ENCODE assay signal across 18 cellular contexts in the genomic region with DNA sequence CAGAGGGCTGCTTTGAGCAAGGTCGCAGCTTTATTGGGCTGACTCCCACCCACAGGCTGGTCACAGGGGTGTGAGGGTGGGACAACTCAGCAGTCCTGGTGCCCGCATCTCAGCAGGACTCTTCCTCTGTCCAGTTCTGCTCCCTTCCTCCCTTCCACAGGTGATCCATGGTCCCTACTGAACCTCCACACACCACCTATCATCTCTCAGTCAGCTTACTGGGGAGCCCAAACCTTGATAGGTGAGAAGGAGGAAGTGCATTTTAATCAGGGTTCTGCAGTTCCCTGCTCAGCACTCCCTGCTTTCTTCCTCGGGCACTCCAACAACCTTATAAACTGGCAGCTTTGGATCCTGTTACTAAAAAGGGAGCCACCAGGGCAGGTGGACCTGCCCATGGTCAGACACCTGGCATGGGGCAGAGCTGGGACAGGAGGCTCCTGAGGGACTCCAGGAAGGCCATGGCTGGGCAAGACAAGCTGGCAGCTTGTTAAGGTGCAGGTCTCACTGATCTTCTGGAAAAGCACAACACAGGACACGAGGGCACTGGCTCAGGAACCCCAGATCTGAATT.
DNase-seq lines count a peak whose midpoint lies in the region; ATAC-seq and TF ChIP-seq lines count a peak whose summit lies in the region.
"Had no signal": no experiment of that assay in that cellular context is flagged by ENCODE, and none has a peak within 500 bp of the region (broad histone marks: within the 10 kb centered on the region; RNA-seq: fewer than 3 reads in every experiment).

No MANE protein-coding gene starts in this region.

- no peaks in the 10 kb centered on the region for H3K79me1 ChIP-seq in neuronal stem cell (ENCODE audit: low read depth, low read length)

- H4K8ac ChIP-seq in neuronal stem cell (ENCODE audit: low read depth, low read length) = no peak overlapping the region

- no peak overlapping the region for H2AK5ac ChIP-seq in neuronal stem cell (ENCODE audit: low read depth, low read length)

- H3K36me3 Mint-ChIP-seq in T-helper 17 cell (ENCODE audit: low read depth) = peaks cover 3% of the 10 kb centered on the region
- H3K36me3 Mint-ChIP-seq: CD4-positive, CD25-positive, alpha-beta regulatory T cell; CD8-positive, alpha-beta T cell had no signal

- no peak overlapping the region for H3K4me2 ChIP-seq in neuronal stem cell (ENCODE audit: insufficient read depth, low read length, poor library complexity, severe bottlenecking)
- no peak overlapping the region for H3K4me2 ChIP-seq in mammary epithelial cell (ENCODE audit: insufficient read depth, low read depth, low read length)
- H3K4me2 ChIP-seq: BLaER1 had no signal

- no peak overlapping the region for H2BK12ac ChIP-seq in neuronal stem cell (ENCODE audit: low read length)

- no TSS peak for BruUV-seq in mammary epithelial cell (replicated peaks; lab: Mats Ljungman, UMichigan)

- CTCF ChIA-PET in mammary epithelial cell (lab: Charles Lee; ENCODE audit: low non-redundant PET) = no interaction called here

- H3K36me3 ChIP-seq in neuronal stem cell (replicated peaks in 1 of 2; ENCODE audit: control insufficient read depth in 2 of 2, insufficient read depth in 2 of 2, low read length in 2 of 2) = no peaks in the 10 kb centered on the region
- no peaks in the 10 kb centered on the region for H3K36me3 ChIP-seq in mammary epithelial cell (ENCODE audit: insufficient read depth, low read length)
- H3K36me3 ChIP-seq: BLaER1, HAP-1 had no signal

- no peak overlapping the region for H3K4ac ChIP-seq in neuronal stem cell (ENCODE audit: low read length)

- no peak overlapping the region for H2AFZ ChIP-seq in neuronal stem cell (ENCODE audit: low read length)
- H2AFZ ChIP-seq in mammary epithelial cell (ENCODE audit: low read depth, low read length) = no peak overlapping the region

- intact Hi-C loops in mammary epithelial cell (cut with micrococcal nuclease) = no loop called here

- no peak overlapping the region for H4K91ac ChIP-seq in neuronal stem cell (ENCODE audit: low read depth, low read length, poor library complexity)

- H3K4me1 ChIP-seq in neuronal stem cell (ENCODE audit: control insufficient read depth in 2 of 2, insufficient read depth in 1 of 2, low read depth in 1 of 2, low read length in 2 of 2) (peaks cover 0 to 2% of the 10 kb centered on the region in 2 donors), mammary epithelial cell (ENCODE audit: insufficient read depth, low read length) (no peaks in the 10 kb centered on the region)
- H3K4me1 ChIP-seq: Caco-2, HAP-1 had no signal

- no peak overlapping the region for H2BK15ac ChIP-seq in neuronal stem cell (ENCODE audit: low read length)

- no peak overlapping the region for H3K4me3 ChIP-seq in neuronal stem cell (ENCODE audit: low read length in 2 of 2)
- H3K4me3 ChIP-seq in mammary epithelial cell (replicated peaks in 1 of 3; ENCODE audit: insufficient read depth in 1 of 3, low read depth in 2 of 3, low read length in 3 of 3) = no peak overlapping the region
- H3K4me3 ChIP-seq: BLaER1, HAP-1 had no signal

- H3K23ac ChIP-seq in neuronal stem cell (ENCODE audit: low read depth, low read length, poor library complexity) = no peak overlapping the region

- H3K79me2 ChIP-seq in mammary epithelial cell (ENCODE audit: insufficient read depth, low read length) = no peaks in the 10 kb centered on the region

- H2BK5ac ChIP-seq in neuronal stem cell (ENCODE audit: low read length) = no peak overlapping the region

- no peak for ATAC-seq in T-helper 17 cell
- ATAC-seq: CD8-positive, alpha-beta T cell had no signal

- peaks cover 7% of the 10 kb centered on the region for H3K4me1 Mint-ChIP-seq in T-helper 17 cell
- H3K4me1 Mint-ChIP-seq: B cell had no signal

- H3K18ac ChIP-seq in neuronal stem cell (ENCODE audit: low read length) = peak overlapping the region; percentile 61

- H3K27ac ChIP-seq in neuronal stem cell (replicated peaks; ENCODE audit: low read length) (no peak overlapping the region), mammary epithelial cell (ENCODE audit: insufficient read depth, low read depth, low read length) (no peak overlapping the region)
- H3K27ac ChIP-seq: 22Rv1, BLaER1, C4-2B had no signal

- DNase-seq in activated CD8-positive, alpha-beta memory T cell treated with anti-CD3 and anti-CD28 coated beads for 24 hours = peak; percentile 54
- no peak for DNase-seq in activated CD8-positive, alpha-beta memory T cell treated with anti-CD3 and anti-CD28 coated beads, Interleukin-2, amount 50 U/mL, for 48 hours
- no peak for DNase-seq in T-helper 17 cell
- DNase-seq in neuronal stem cell (ENCODE audit: low spot score) = no peak
- DNase-seq in occipital lobe (lab: John Stamatoyannopoulos, UW) = no peak
- DNase-seq in mammary epithelial cell = no peak
- DNase-seq: Caco-2; CD4-positive, CD25-positive, alpha-beta regulatory T cell; CD8-positive, alpha-beta T cell; DMS153; DND-41; GOT3; HFFc6 had no signal

- dilution Hi-C loops in mammary epithelial cell (cut with HindIII; ENCODE audit: low sequenced_read_pairs) = no loop called here

- no peaks in the 10 kb centered on the region for H4K20me1 ChIP-seq in mammary epithelial cell (ENCODE audit: insufficient read depth, low read length)
- H4K20me1 ChIP-seq: BLaER1 had no signal

- H3K27me3 ChIP-seq in neuronal stem cell (ENCODE audit: control insufficient read depth in 3 of 3, insufficient read depth in 3 of 3, low read depth in 1 of 3, low read length in 3 of 3) = no peaks in the 10 kb centered on the region
- no peaks in the 10 kb centered on the region for H3K27me3 ChIP-seq in mammary epithelial cell (ENCODE audit: insufficient read depth, low read length)
- H3K27me3 ChIP-seq: BLaER1 had no signal

- no peak for TF ChIP-seq CTCF in mammary epithelial cell (conservative IDR thresholded peaks at IDR 0.05 in 1 of 2, IDR thresholded peaks at IDR 0.05 in 1 of 2; ENCODE audit: extremely low read depth in 1 of 2, insufficient read depth in 1 of 2, low read depth in 1 of 2, low read length in 2 of 2)

- WGBS in neuronal stem cell (ENCODE audit: extremely low coverage in 2 of 2, insufficient read length in 2 of 2, insufficient replicate concordance in 1 of 2), 2 donors = no CpG with 5 or more reads among the region's 4 CpGs
- WGBS in mammary epithelial cell (ENCODE audit: low coverage, missing lambda C conversion rate) = 52% methylated on average over 3 of the region's 4 CpGs

- H3K4me3 Mint-ChIP-seq in T-helper 17 cell = no peak overlapping the region
- H3K4me3 Mint-ChIP-seq: B cell; CD4-positive, CD25-positive, alpha-beta regulatory T cell; CD8-positive, alpha-beta T cell; HFFc6 had no signal

- no peak overlapping the region for H3K14ac ChIP-seq in neuronal stem cell (ENCODE audit: low read length)

- H2BK120ac ChIP-seq in neuronal stem cell (ENCODE audit: low read depth, low read length) = no peak overlapping the region

- H3K27ac Mint-ChIP-seq in T-helper 17 cell = peak overlapping the region; percentile 53
- H3K27ac Mint-ChIP-seq: B cell; CD8-positive, alpha-beta T cell; HFFc6 had no signal

- H3K9ac ChIP-seq in neuronal stem cell (ENCODE audit: low read depth, low read length, poor library complexity) (no peak overlapping the region), mammary epithelial cell (ENCODE audit: insufficient read depth, low read length) (no peak overlapping the region)
- H3K9ac ChIP-seq: BLaER1 had no signal

- in situ Hi-C loops in mammary epithelial cell (cut with MboI; ENCODE audit: low sequenced_read_pairs in 2 of 2) = no loop called here

- H3K9me3 ChIP-seq in T-helper 17 cell (ENCODE audit: control insufficient read depth, low read length, poor library complexity, severe bottlenecking) = no peaks in the 10 kb centered on the region
- H3K9me3 ChIP-seq in neuronal stem cell (replicated peaks in 1 of 2; ENCODE audit: control insufficient read depth in 2 of 2, insufficient read depth in 1 of 2, low read depth in 1 of 2, low read length in 2 of 2) = no peaks in the 10 kb centered on the region
- no peaks in the 10 kb centered on the region for H3K9me3 ChIP-seq in mammary epithelial cell (replicated peaks; ENCODE audit: insufficient read depth, low read length)
- H3K9me3 ChIP-seq: BLaER1, Caco-2, HAP-1 had no signal

- no peaks in the 10 kb centered on the region for H3K27me3 Mint-ChIP-seq in T-helper 17 cell
- H3K27me3 Mint-ChIP-seq: B cell had no signal
